ENCODE assay signal across 14 cellular contexts in the genomic region with DNA sequence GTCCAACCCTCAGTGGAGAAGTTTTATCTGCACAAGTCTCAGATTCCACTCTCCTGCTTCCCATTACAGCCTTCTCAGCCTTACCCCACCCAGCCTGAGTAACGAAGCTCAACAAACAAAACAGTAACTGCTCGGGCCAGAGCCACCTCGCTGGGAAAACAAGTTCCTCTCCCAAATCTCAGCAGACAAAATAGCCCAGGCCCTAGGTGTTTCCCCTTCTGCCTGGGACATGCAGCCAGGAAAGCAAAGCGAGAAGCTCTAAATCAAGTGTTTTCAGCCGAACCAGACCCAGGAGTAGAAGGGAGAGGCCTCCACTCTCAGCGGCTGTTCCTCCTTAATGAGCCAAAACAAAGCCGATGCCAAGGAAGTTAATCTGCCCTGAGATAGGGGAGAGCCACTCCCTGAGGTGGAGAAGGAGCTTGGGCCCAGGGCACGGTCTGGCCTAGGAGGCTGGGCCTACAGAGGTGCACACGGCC. TPM values are rescaled to one million over a fixed set of nuclear protein-coding genes. Genes with fewer than 3 reads are reported as not detected.
DNase-seq lines count a peak whose midpoint lies in the region; ATAC-seq, FAIRE-seq and TF ChIP-seq lines count a peak whose summit lies in the region.
"Had no signal": no experiment of that assay in that cellular context is flagged by ENCODE, and none has a peak within 500 bp of the region (broad histone marks: within the 10 kb centered on the region; RNA-seq: fewer than 3 reads in every experiment).

No MANE protein-coding gene starts in this region.

- H3K36me3 ChIP-seq in vagina: no peaks in the 10 kb centered on the region
- H3K36me3 ChIP-seq: right lobe of liver had no signal

- H3K4me1 ChIP-seq in vagina: peaks cover 74% of the 10 kb centered on the region
- H3K4me1 ChIP-seq: right lobe of liver had no signal

- no peak overlapping the region for H3K4me3 ChIP-seq in vagina
- H3K4me3 ChIP-seq: right lobe of liver had no signal

- H3K36me3 Mint-ChIP-seq in activated T-cell treated with anti-CD3 and anti-CD28 coated beads, Interleukin-2, amount 50 U/mL, for 24 hours (ENCODE audit: low read depth): no peaks in the 10 kb centered on the region
- H3K36me3 Mint-ChIP-seq in activated T-cell treated with anti-CD3 and anti-CD28 coated beads, Interleukin-2, amount 50 U/mL, for 72 hours (ENCODE audit: insufficient read depth in 2 of 2): no peaks in the 10 kb centered on the region

- no peaks in the 10 kb centered on the region for H3K27me3 ChIP-seq in vagina
- H3K27me3 ChIP-seq: right lobe of liver had no signal

- H3K4me1 Mint-ChIP-seq in activated T-cell treated with anti-CD3 and anti-CD28 coated beads, Interleukin-2, amount 50 U/mL, for 24 hours (ENCODE audit: low read depth): peaks cover 17% of the 10 kb centered on the region
- peaks cover 20% of the 10 kb centered on the region for H3K4me1 Mint-ChIP-seq in activated T-cell treated with anti-CD3 and anti-CD28 coated beads, Interleukin-2, amount 50 U/mL, for 72 hours (ENCODE audit: low read depth)

- H3K27ac Mint-ChIP-seq in activated T-cell treated with anti-CD3 and anti-CD28 coated beads, Interleukin-2, amount 50 U/mL, for 24 hours: no peak overlapping the region
- H3K27ac Mint-ChIP-seq in activated T-cell treated with anti-CD3 and anti-CD28 coated beads, Interleukin-2, amount 50 U/mL, for 72 hours: no peak overlapping the region
- H3K27ac Mint-ChIP-seq: activated naive CD4-positive, alpha-beta T cell treated with anti-CD3 and anti-CD28 coated beads, Interleukin-2, amount 50 U/mL, for 72 hours; stimulated activated naive CD8-positive, alpha-beta T cell treated with anti-CD3 and anti-CD28 coated beads, Interleukin-15, Interleukin-2, amounts not matched to agents 100 ng/mL and 50 ng/mL, for 24 hours had no signal

- no peaks in the 10 kb centered on the region for H3K27me3 Mint-ChIP-seq in activated T-cell treated with anti-CD3 and anti-CD28 coated beads, Interleukin-2, amount 50 U/mL, for 24 hours
- no peaks in the 10 kb centered on the region for H3K27me3 Mint-ChIP-seq in activated T-cell treated with anti-CD3 and anti-CD28 coated beads, Interleukin-2, amount 50 U/mL, for 72 hours (ENCODE audit: low read depth)
- H3K27me3 Mint-ChIP-seq: stimulated activated naive CD8-positive, alpha-beta T cell treated with anti-CD3 and anti-CD28 coated beads, Interleukin-15, Interleukin-2, amounts not matched to agents 100 ng/mL and 50 ng/mL, for 24 hours had no signal

- ATAC-seq in activated T-cell treated with anti-CD3 and anti-CD28 coated beads, Interleukin-2, amount 50 U/mL, for 72 hours (replicated peaks in 1 of 2): no peak
- ATAC-seq in GM18519 (IDR thresholded peaks at IDR 0.05; ENCODE audit: low FRiP score, unreplicated experiment): no peak
- ATAC-seq: activated naive CD4-positive, alpha-beta T cell treated with anti-CD3 and anti-CD28 coated beads, Interleukin-2, amount 50 U/mL, for 72 hours had no signal

- no peak for FAIRE-seq in HTR-8/SVneo (lab: Jason Lieb, UNC)
- FAIRE-seq: TTC549 had no signal

- TF ChIP-seq POLR2A in vagina (IDR thresholded peaks at IDR 0.05): no peak

- no peak overlapping the region for H3K4me3 Mint-ChIP-seq in activated T-cell treated with anti-CD3 and anti-CD28 coated beads, Interleukin-2, amount 50 U/mL, for 24 hours
- H3K4me3 Mint-ChIP-seq in activated T-cell treated with anti-CD3 and anti-CD28 coated beads, Interleukin-2, amount 50 U/mL, for 72 hours: no peak overlapping the region
- H3K4me3 Mint-ChIP-seq: stimulated activated naive CD8-positive, alpha-beta T cell treated with anti-CD3 and anti-CD28 coated beads, Interleukin-15, Interleukin-2, amounts not matched to agents 100 ng/mL and 50 ng/mL, for 24 hours had no signal

- H3K9me3 Mint-ChIP-seq in activated T-cell treated with anti-CD3 and anti-CD28 coated beads, Interleukin-2, amount 50 U/mL, for 24 hours: no peaks in the 10 kb centered on the region
- H3K9me3 Mint-ChIP-seq in activated T-cell treated with anti-CD3 and anti-CD28 coated beads, Interleukin-2, amount 50 U/mL, for 72 hours: no peaks in the 10 kb centered on the region
- H3K9me3 Mint-ChIP-seq: activated naive CD4-positive, alpha-beta T cell treated with anti-CD3 and anti-CD28 coated beads, Interleukin-2, amount 50 U/mL, for 72 hours; stimulated activated naive CD8-positive, alpha-beta T cell treated with anti-CD3 and anti-CD28 coated beads, Interleukin-15, Interleukin-2, amounts not matched to agents 100 ng/mL and 50 ng/mL, for 24 hours had no signal

- H3K9me3 ChIP-seq in vagina: no peaks in the 10 kb centered on the region
- H3K9me3 ChIP-seq: right lobe of liver had no signal

- DNase-seq in activated T-cell treated with anti-CD3 and anti-CD28 coated beads, Interleukin-2, amount 50 U/mL, for 24 hours: peak; percentile 20
- no peak for DNase-seq in activated T-cell treated with anti-CD3 and anti-CD28 coated beads, Interleukin-2, amount 50 U/mL, for 72 hours
- DNase-seq in epithelial cell of prostate (ENCODE audit: low read depth, low spot score) (no peak), mucosa of gallbladder (ENCODE audit: low spot score) (peak; percentile 68), vagina (ENCODE audit: extremely low spot score in 2 of 2) (no peak), HTR-8/SVneo (ENCODE audit: insufficient read length, low spot score) (no peak), Ammon's horn (ENCODE audit: low spot score) (no peak)
- DNase-seq: AML-193, KG1, right lobe of liver had no signal

- peak overlapping the region; percentile 81 for H3K27ac ChIP-seq in epithelial cell of prostate
- H3K27ac ChIP-seq in vagina: peak overlapping the region; percentile 83
- H3K27ac ChIP-seq: right lobe of liver had no signal

- intact Hi-C loops in vagina (cut with DNase I): no loop called here

- TF ChIP-seq CTCF in vagina (IDR thresholded peaks at IDR 0.05): no peak

RNA-seq across cellular contexts. Expression of a gene that starts 44.0 kb away (rescaled TPM):
- 10 to 100 TPM; 67.9 to 71.3 TPM for total RNA-seq in activated T-cell treated with anti-CD3 and anti-CD28 coated beads, Interleukin-2, amount 50 U/mL, for 72 hours
- total RNA-seq in mucosa of gallbladder (17.8 TPM), vagina (0.49 TPM)

Comparison
In these comparisons a context has a peak if more than half of its experiments do, and no peak if none do; other contexts are left out.
1. DNase-seq: peak in activated T-cell treated with anti-CD3 and anti-CD28 coated beads, Interleukin-2, amount 50 U/mL, for 24 hours (single experiment) and mucosa of gallbladder (single experiment); none in activated T-cell treated with anti-CD3 and anti-CD28 coated beads, Interleukin-2, amount 50 U/mL, for 72 hours (0 of 2), epithelial cell of prostate (single experiment), vagina (0 of 2), HTR-8/SVneo (single experiment) and Ammon's horn (single experiment).
2. RNA of a gene that starts 44.0 kb away (total RNA-seq): 67.9 to 71.3 TPM in activated T-cell treated with anti-CD3 and anti-CD28 coated beads, Interleukin-2, amount 50 U/mL, for 72 hours and 17.8 TPM in mucosa of gallbladder (single experiment); 0.49 TPM in vagina (single experiment); every median in the first group is over 10 times any median in the second.